8 cellular contexts compared by ENCODE assay signal in the genomic region with DNA sequence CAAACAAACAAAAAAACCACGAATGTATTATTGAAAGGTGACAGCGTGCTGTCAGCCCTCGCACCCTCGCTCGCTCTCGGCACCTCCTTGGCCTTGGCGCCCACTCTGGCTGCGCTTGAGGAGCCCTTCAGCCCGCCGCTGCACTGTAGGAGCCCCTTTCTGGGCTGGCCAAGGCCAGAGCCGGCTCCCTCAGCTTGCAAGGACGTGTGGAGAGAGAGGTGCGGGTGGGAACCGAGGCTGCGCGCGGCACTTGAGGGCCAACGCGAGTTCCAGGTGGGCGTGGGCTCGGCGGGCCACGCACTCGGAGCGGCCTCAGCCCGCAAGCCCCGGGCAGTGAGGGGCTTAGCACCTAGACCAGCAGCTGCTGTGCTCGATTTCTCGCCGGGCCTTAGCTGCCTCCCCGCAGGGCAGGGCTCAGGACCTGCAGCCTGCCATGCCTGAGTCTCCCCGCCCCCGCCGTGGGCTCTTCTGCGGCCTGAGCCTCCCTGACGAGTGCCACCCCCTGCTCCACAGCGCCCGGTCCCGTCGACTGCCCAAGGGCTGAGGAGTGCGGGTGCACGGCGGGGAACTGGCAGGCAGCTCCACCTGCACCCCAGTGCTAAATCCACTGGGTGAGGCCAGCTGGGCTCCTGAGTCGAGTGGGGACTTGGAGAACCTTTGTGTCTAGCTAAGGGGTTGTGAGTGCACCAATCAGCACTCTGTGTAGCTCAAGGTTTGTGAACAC.
"Had no signal": no experiment of that assay in that cellular context is flagged by ENCODE, and none has a peak within 500 bp of the region (broad histone marks: within the 10 kb centered on the region; RNA-seq: fewer than 3 reads in every experiment).

No MANE protein-coding gene starts in this region.

- H3K4me3 Mint-ChIP-seq: GM23338, H9, IgD-negative memory B cell had no signal

- H3K27ac Mint-ChIP-seq: GM23338, H9, IgD-negative memory B cell had no signal

- H3K9me3 Mint-ChIP-seq: IgD-negative memory B cell had no signal

- DNase-seq: H9, HCEC 1CT, KBM-7 had no signal

- H3K4me3 ChIP-seq: GM23338 had no signal

- FAIRE-seq: H1, H54, HTR-8/SVneo had no signal

- H3K4me2 ChIP-seq: GM23338 had no signal

- H2AFZ ChIP-seq: GM23338 had no signal

- H3K4me1 Mint-ChIP-seq: GM23338, IgD-negative memory B cell had no signal

- ATAC-seq: GM23338 had no signal
